In the genomic region with DNA sequence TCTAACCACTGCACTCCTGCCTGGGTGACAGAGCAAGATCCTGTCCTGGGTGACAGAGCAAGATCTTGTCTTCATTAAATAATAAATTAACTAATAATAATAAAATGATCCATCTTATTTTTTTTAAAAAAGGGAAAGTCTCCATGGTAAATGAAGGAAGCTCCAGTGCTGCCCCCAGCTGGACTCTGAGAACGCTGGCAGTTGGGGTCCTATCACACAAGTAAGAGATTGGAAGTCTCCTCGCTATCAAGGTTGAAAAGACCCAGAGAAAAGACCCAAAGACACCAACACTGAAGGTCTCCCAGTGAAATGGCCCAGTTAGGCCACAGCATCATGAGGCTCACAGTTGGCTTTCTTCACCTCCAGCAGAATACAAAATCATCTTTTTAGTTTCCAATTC, we compare ENCODE assay signal across 19 cellular contexts. TPM values are rescaled to one million over a fixed set of nuclear protein-coding genes. Genes with fewer than 3 reads are reported as not detected.
DNase-seq lines count a peak whose midpoint lies in the region; ATAC-seq and TF ChIP-seq lines count a peak whose summit lies in the region.
"Had no signal": no experiment of that assay in that cellular context is flagged by ENCODE, and none has a peak within 500 bp of the region (broad histone marks: within the 10 kb centered on the region; RNA-seq: fewer than 3 reads in every experiment).

No MANE protein-coding gene starts in this region.

- ATAC-seq in T-cell (replicated peaks in 1 of 4), result no peak
- ATAC-seq in HG03025 (IDR thresholded peaks at IDR 0.05; ENCODE audit: low FRiP score, unreplicated experiment), result no peak
- ATAC-seq: CD8-positive, alpha-beta T cell; stimulated activated effector memory CD8-positive, alpha-beta T cell treated with anti-CD3 and anti-CD28 coated beads, Interleukin-12 subunit alpha, Interleukin-12 subunit beta, amount 100 ng/mL, for 72 hours had no signal

- DNase-seq in SK-MEL-5 (ENCODE audit: low read depth, low spot score) (peak; percentile 40), fibroblast of lung (ENCODE audit: low read depth in 2 of 2) (peak in 1 of 2 donors; percentile 60), progenitor cell of endocrine pancreas (ENCODE audit: low spot score, unreplicated experiment) (no peak), coronary artery (ENCODE audit: low spot score) (no peak), NCI-H748 treated with DMSO at 0.1 percent for 48 hours (lab: John Stamatoyannopoulos, UW) (no peak), T-cell (no peak)
- DNase-seq: activated CD4-positive, alpha-beta T cell treated with anti-CD3 and anti-CD28 coated beads for 48 hours; activated naive CD8-positive, alpha-beta T cell treated with anti-CD3 and anti-CD28 coated beads for 36 hours; CD8-positive, alpha-beta T cell; KBM-7; NCI-H1436; ovary; SHP77 treated with DMSO at 0.1 percent for 48 hours; transverse colon had no signal

- H3K27ac Mint-ChIP-seq in progenitor cell of endocrine pancreas (no peak overlapping the region), T-cell (no peak overlapping the region)
- H3K27ac Mint-ChIP-seq: activated naive CD8-positive, alpha-beta T cell treated with anti-CD3 and anti-CD28 coated beads for 36 hours; CD8-positive, alpha-beta T cell; stimulated activated effector memory CD8-positive, alpha-beta T cell treated with anti-CD3 and anti-CD28 coated beads, Interleukin-12 subunit alpha, Interleukin-12 subunit beta, amount 100 ng/mL, for 72 hours had no signal

- no peaks in the 10 kb centered on the region for H3K4me1 ChIP-seq in fibroblast of lung (ENCODE audit: control insufficient read depth, extremely low read depth, insufficient read depth, low read length)

- no peaks in the 10 kb centered on the region for H3K9me3 ChIP-seq in fibroblast of lung (ENCODE audit: control insufficient read depth, insufficient read depth, low read depth, low read length)
- H3K9me3 ChIP-seq: ovary, transverse colon had no signal

- POLR2A ChIA-PET in T-cell (lab: Charles Lee), result no interaction called here

- no peaks in the 10 kb centered on the region for H3K9me3 Mint-ChIP-seq in progenitor cell of endocrine pancreas (ENCODE audit: low read depth)
- no peaks in the 10 kb centered on the region for H3K9me3 Mint-ChIP-seq in T-cell
- H3K9me3 Mint-ChIP-seq: CD8-positive, alpha-beta T cell; stimulated activated effector memory CD8-positive, alpha-beta T cell treated with anti-CD3 and anti-CD28 coated beads, Interleukin-12 subunit alpha, Interleukin-12 subunit beta, amount 100 ng/mL, for 72 hours had no signal

- H3K4me2 ChIP-seq in fibroblast of lung (ENCODE audit: extremely low read depth, insufficient read depth, low read length), result no peak overlapping the region

- in situ Hi-C loops in SK-MEL-5 (cut with HindIII; ENCODE audit: low pct_unique_long_range_greater_than_20kb, low sequenced_read_pairs), result no loop called here

- no peaks in the 10 kb centered on the region for H4K20me1 ChIP-seq in fibroblast of lung (ENCODE audit: control insufficient read depth, extremely low read depth, insufficient read depth, low read length)

- H3K27ac ChIP-seq in fibroblast of lung (ENCODE audit: insufficient read depth, low read length) (no peak overlapping the region), coronary artery (no peak overlapping the region)
- H3K27ac ChIP-seq: ovary, transverse colon had no signal

- H3K9ac ChIP-seq in fibroblast of lung (ENCODE audit: insufficient read depth, low read length), result no peak overlapping the region

- no peak overlapping the region for H2AFZ ChIP-seq in fibroblast of lung (ENCODE audit: low read length)

- H3K36me3 Mint-ChIP-seq in progenitor cell of endocrine pancreas (ENCODE audit: insufficient read depth), result no peaks in the 10 kb centered on the region
- H3K36me3 Mint-ChIP-seq in T-cell, result no peaks in the 10 kb centered on the region
- H3K36me3 Mint-ChIP-seq: CD8-positive, alpha-beta T cell; stimulated activated effector memory CD8-positive, alpha-beta T cell treated with anti-CD3 and anti-CD28 coated beads, Interleukin-12 subunit alpha, Interleukin-12 subunit beta, amount 100 ng/mL, for 72 hours had no signal

- no peaks in the 10 kb centered on the region for H3K79me2 ChIP-seq in fibroblast of lung (ENCODE audit: control insufficient read depth, insufficient read depth, low read length)

- H3K36me3 ChIP-seq in fibroblast of lung (ENCODE audit: control insufficient read depth, insufficient read depth, low read length), result no peaks in the 10 kb centered on the region
- H3K36me3 ChIP-seq: ovary, transverse colon had no signal

- TF ChIP-seq CTCF in GM12875 (IDR thresholded peaks at IDR 0.05; ENCODE audit: borderline replicate concordance, insufficient read depth, low read depth, low read length), result peak; percentile 2; the same call in 1 of the 2 replicates
- peak; percentile 15 to 60 for TF ChIP-seq CTCF in fibroblast of lung (conservative IDR thresholded peaks at IDR 0.05 in 1 of 2, IDR thresholded peaks at IDR 0.05 in 1 of 2; ENCODE audit: low read depth in 1 of 2, low read length in 2 of 2)
- peak; percentile 30 for TF ChIP-seq CTCF in progenitor cell of endocrine pancreas (IDR thresholded peaks at IDR 0.05; ENCODE audit: unreplicated experiment)
- no peak for TF ChIP-seq CTCF in coronary artery (IDR thresholded peaks at IDR 0.05)

- CTCF ChIA-PET in T-cell (lab: Charles Lee), result no interaction called here

- no peak overlapping the region for H3K4me3 Mint-ChIP-seq in progenitor cell of endocrine pancreas (ENCODE audit: low read depth)
- H3K4me3 Mint-ChIP-seq in T-cell, result no peak overlapping the region
- H3K4me3 Mint-ChIP-seq: activated naive CD8-positive, alpha-beta T cell treated with anti-CD3 and anti-CD28 coated beads for 36 hours; CD8-positive, alpha-beta T cell; stimulated activated effector memory CD8-positive, alpha-beta T cell treated with anti-CD3 and anti-CD28 coated beads, Interleukin-12 subunit alpha, Interleukin-12 subunit beta, amount 100 ng/mL, for 72 hours had no signal

- H3K27me3 ChIP-seq in fibroblast of lung (ENCODE audit: control insufficient read depth, insufficient read depth, low read length), result no peaks in the 10 kb centered on the region
- H3K27me3 ChIP-seq: ovary, transverse colon had no signal

- H3K4me3 ChIP-seq in GM12875 (ENCODE audit: low read depth, low read length) (no peak overlapping the region), fibroblast of lung (replicated peaks in 1 of 4; ENCODE audit: control extremely low read depth in 1 of 4, insufficient read depth in 1 of 4, low read depth in 3 of 4, low read length in 4 of 4) (no peak overlapping the region), coronary artery (no peak overlapping the region)
- H3K4me3 ChIP-seq: ovary, skin epidermis, transverse colon had no signal

- H3K4me1 Mint-ChIP-seq in progenitor cell of endocrine pancreas (ENCODE audit: low read depth) (peaks cover 6% of the 10 kb centered on the region), T-cell (peaks cover 13 to 20% (median 14%) of the 10 kb centered on the region in 3 donors)

- H3K27me3 Mint-ChIP-seq in progenitor cell of endocrine pancreas, result peaks cover 12% of the 10 kb centered on the region
- no peaks in the 10 kb centered on the region for H3K27me3 Mint-ChIP-seq in T-cell
- H3K27me3 Mint-ChIP-seq: activated naive CD8-positive, alpha-beta T cell treated with anti-CD3 and anti-CD28 coated beads for 36 hours had no signal

RNA-seq across cellular contexts. Expression of a gene that starts 13.8 kb away (rescaled TPM):
- not detected in 2 replicates for total RNA-seq in SK-MEL-5 (2014; rRNA removed; shearing (Covaris generic))
- not detected in 2 replicates for polyA plus RNA-seq in SK-MEL-5 (2015; cell fraction: cytosol; rRNA removed)
- not detected in 2 replicates for polyA plus RNA-seq in SK-MEL-5 (2015; cell fraction: nucleus; rRNA removed)
- total RNA-seq in fibroblast of lung, result under 0.01 TPM in 2 replicates
- polyA plus RNA-seq in fibroblast of lung, result 0.09 and 0.16 TPM in 2 replicates
- not detected in 2 replicates for polyA plus RNA-seq in fibroblast of lung (2012)
- polyA minus RNA-seq in fibroblast of lung (ENCODE audit: low replicate concordance), result not detected in 2 replicates
- total RNA-seq in progenitor cell of endocrine pancreas, result 0.38 TPM in 1 of 2 replicates, not detected in the other
- total RNA-seq in T-cell, result under 1 TPM in 1 of 5 donors, not detected in 4; 0.13 TPM
- total RNA-seq: CD8-positive, alpha-beta T cell; G401; transverse colon had no signal
